8 cellular contexts compared by ENCODE assay signal in the genomic region with DNA sequence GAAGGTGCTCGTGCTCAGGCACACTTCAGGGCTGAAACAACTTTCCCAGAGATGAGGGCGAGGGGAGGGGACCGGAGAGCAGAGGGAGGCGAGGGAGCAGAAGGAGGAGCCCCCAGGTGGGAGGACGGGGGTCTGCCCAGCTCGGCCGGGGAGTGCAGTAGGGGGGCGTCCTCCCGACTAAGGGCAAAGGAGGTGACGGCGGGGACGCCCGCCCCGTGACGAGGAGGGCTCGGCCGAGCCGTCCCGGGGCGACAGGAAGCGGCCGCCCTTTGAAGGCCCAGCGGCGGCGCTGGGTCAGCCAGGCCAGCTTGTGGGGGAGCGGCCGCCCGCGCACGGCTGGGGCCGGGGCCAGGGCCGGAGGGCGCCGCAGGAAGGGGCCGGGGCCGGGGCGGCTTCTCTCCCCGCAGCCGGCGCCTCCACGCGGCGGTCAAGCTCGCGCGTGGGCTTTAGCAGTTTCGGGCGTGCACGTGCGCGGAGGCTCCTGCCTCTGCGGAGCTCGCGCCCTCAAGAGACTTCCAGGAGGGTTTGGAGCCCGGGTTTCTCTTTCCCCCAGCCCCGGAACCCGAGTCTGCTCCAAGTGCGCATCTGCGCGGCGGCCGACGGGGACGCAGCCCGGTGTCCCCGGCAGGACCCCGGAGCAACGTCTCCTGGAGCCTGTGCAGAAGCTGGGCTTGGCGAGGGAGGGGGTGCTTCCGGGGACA.
DNase-seq lines count a peak whose midpoint lies in the region; ATAC-seq and TF ChIP-seq lines count a peak whose summit lies in the region.

No MANE protein-coding gene starts in this region.

- H3K36me3 Mint-ChIP-seq in nephron (ENCODE audit: low read depth), result no peaks in the 10 kb centered on the region

- peaks cover 40% of the 10 kb centered on the region for H3K27me3 Mint-ChIP-seq in nephron (ENCODE audit: low read depth)

- peaks cover 28% of the 10 kb centered on the region for H3K4me1 Mint-ChIP-seq in nephron

- H3K4me3 ChIP-seq in AG09309 (ENCODE audit: control insufficient read depth, low read depth, low read length) (peak overlapping the region; percentile 1; the same call in 1 of the 2 replicates), epithelial cell of proximal tubule (ENCODE audit: low read depth, low read length) (peak overlapping the region; percentile 55)

- DNase-seq in AG09309 (ENCODE audit: low read depth) (no peak), epithelial cell of proximal tubule (ENCODE audit: low read depth) (no peak), NCI-H1417 treated with DMSO at 0.1 percent for 48 hours (lab: John Stamatoyannopoulos, UW) (no peak), foreskin melanocyte (no peak), activated gamma-delta T cell treated with Interleukin-2 at 50 U/mL for 16 hours (no peak)

- H3K9me3 Mint-ChIP-seq in nephron, result no peaks in the 10 kb centered on the region

- TF ChIP-seq CTCF in AG09309 (IDR thresholded peaks at IDR 0.05; ENCODE audit: control insufficient read depth, insufficient read depth, low read depth, low read length, missing control alignments), result no peak
- TF ChIP-seq CTCF in epithelial cell of proximal tubule (conservative IDR thresholded peaks at IDR 0.05; ENCODE audit: low read depth, low read length), result no peak
- no peak for TF ChIP-seq CTCF in nephron (IDR thresholded peaks at IDR 0.05; ENCODE audit: unreplicated experiment in 3 of 3)

- peak overlapping the region; percentile 70 to 78 (median 76) for H3K4me3 Mint-ChIP-seq in nephron

- peak overlapping the region; percentile 51 to 81 (median 63) for H3K27ac Mint-ChIP-seq in nephron

- peak; percentile 21 to 33 for ATAC-seq in activated CD4-positive, CD25-positive, alpha-beta regulatory T cell treated with anti-CD3 and anti-CD28 coated beads, Interleukin-2, amount 50 U/mL, for 24 hours
- no peak for ATAC-seq in GM21786 (IDR thresholded peaks at IDR 0.05; ENCODE audit: unreplicated experiment)
